2 cellular contexts compared by ENCODE assay signal in the genomic region with DNA sequence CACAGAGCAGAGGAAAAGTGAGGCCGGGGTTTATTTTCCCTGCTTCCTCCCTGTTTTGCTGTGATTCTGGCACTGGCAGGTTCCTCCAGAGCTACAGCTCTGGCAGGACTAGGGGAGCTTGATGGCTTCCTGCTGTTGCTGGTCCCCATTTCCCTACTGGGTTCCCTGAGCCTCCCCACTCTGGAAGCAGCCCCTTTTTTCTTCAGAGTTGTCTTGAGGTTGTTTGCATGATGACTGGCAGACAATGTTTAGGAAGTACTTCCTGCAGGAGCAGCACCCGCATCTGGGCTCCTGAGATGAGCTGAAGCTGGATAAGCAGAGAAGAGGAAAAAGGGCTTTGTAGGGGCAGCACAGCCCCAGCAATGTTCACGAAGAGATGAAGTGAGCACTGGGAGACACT.
TF ChIP-seq lines count a peak whose summit lies in the region.

No MANE protein-coding gene starts in this region.

TF ChIP-seq in IMR-90, 13 proteins besides CTCF, POLR2A, EP300 and RAD21:
- TF ChIP-seq CEBPB (IDR thresholded peaks at IDR 0.05; ENCODE audit: low read depth, low read length), result no peak
- TF ChIP-seq BHLHE40 (IDR thresholded peaks at IDR 0.05; ENCODE audit: low read depth, low read length), result no peak
- no peak for TF ChIP-seq RFX5 (IDR thresholded peaks at IDR 0.05; ENCODE audit: low read depth, low read length)
- no peak for TF ChIP-seq MXI1 (IDR thresholded peaks at IDR 0.05; ENCODE audit: borderline replicate concordance, low read depth, low read length)
- no peak for TF ChIP-seq ELK1 (IDR thresholded peaks at IDR 0.05; ENCODE audit: borderline replicate concordance, low read depth, low read length)
- TF ChIP-seq MAZ (IDR thresholded peaks at IDR 0.05; ENCODE audit: borderline replicate concordance, low read depth, low read length), result no peak
- TF ChIP-seq USF2 (IDR thresholded peaks at IDR 0.05; ENCODE audit: low read depth, low read length), result no peak
- TF ChIP-seq FOS (IDR thresholded peaks at IDR 0.05; ENCODE audit: low read depth, low read length), result no peak
- no peak for TF ChIP-seq MAFK (IDR thresholded peaks at IDR 0.05; ENCODE audit: low read depth, low read length)
- no peak for TF ChIP-seq CHD1 (IDR thresholded peaks at IDR 0.05; ENCODE audit: low read depth, low read length)
- no peak for TF ChIP-seq RCOR1 (IDR thresholded peaks at IDR 0.05; ENCODE audit: insufficient replicate concordance, low read length)
- TF ChIP-seq SMC3 (IDR thresholded peaks at IDR 0.05; ENCODE audit: low read depth, low read length), result no peak
- TF ChIP-seq NFE2L2 (IDR thresholded peaks at IDR 0.05; ENCODE audit: low read depth, low read length), result no peak

TF ChIP-seq in H1, 55 proteins besides CTCF, POLR2A, EP300 and RAD21:
- TF ChIP-seq KDM5A (IDR thresholded peaks at IDR 0.05; ENCODE audit: low read length) (no peak), PHF8 (conservative IDR thresholded peaks at IDR 0.05; ENCODE audit: low read depth, low read length) (no peak), USF2 (IDR thresholded peaks at IDR 0.05; ENCODE audit: low read length) (no peak), POLR2AphosphoS5 (IDR thresholded peaks at IDR 0.05; ENCODE audit: low read depth, low read length) (no peak), TAF1 (IDR thresholded peaks at IDR 0.05; ENCODE audit: low read depth, low read length) (no peak), FOSL1 (IDR thresholded peaks at IDR 0.05; ENCODE audit: insufficient read depth, low read depth, low read length) (no peak), RFX5 (IDR thresholded peaks at IDR 0.05; ENCODE audit: borderline replicate concordance, low read depth, low read length) (no peak), BACH1 (IDR thresholded peaks at IDR 0.05; ENCODE audit: low read length) (no peak), CHD1 (IDR thresholded peaks at IDR 0.05; ENCODE audit: low read depth, low read length) (no peak), GTF2F1 (IDR thresholded peaks at IDR 0.05; ENCODE audit: borderline replicate concordance, low read depth, low read length) (no peak), GABPA (IDR thresholded peaks at IDR 0.05; ENCODE audit: borderline replicate concordance, insufficient read depth, low read length) (no peak), SRF (IDR thresholded peaks at IDR 0.05; ENCODE audit: low read depth, low read length) (no peak), SIX5 (IDR thresholded peaks at IDR 0.05; ENCODE audit: low read depth, low read length) (no peak), HDAC2 (IDR thresholded peaks at IDR 0.05; ENCODE audit: borderline replicate concordance in 1 of 2, low read depth in 2 of 2, low read length in 2 of 2) (no peak)
